9 cellular contexts compared by ENCODE assay signal in genomic region chr10:75208177-75208576, GRCh38. TPM values are rescaled to one million over a fixed set of nuclear protein-coding genes. Genes with fewer than 3 reads are reported as not detected.
DNase-seq lines count a peak whose midpoint lies in the region; TF ChIP-seq lines count a peak whose summit lies in the region.
"Had no signal": no experiment of that assay in that cellular context is flagged by ENCODE, and none has a peak within 500 bp of the region (broad histone marks: within the 10 kb centered on the region; RNA-seq: fewer than 3 reads in every experiment).

No MANE protein-coding gene starts in this region.

- H3K27ac ChIP-seq in epithelial cell of prostate (peak overlapping the region; percentile 95), trophoblast cell (ENCODE audit: low read depth, low read length) (peak overlapping the region; percentile 29), MM.1S (ENCODE audit: low read length) (no peak overlapping the region)

- no peak overlapping the region for H2BK5ac ChIP-seq in trophoblast cell (ENCODE audit: low read depth, low read length, poor library complexity)

- no peaks in the 10 kb centered on the region for H3K9me2 ChIP-seq in MM.1S (replicated peaks; ENCODE audit: insufficient read depth, low read length)

- H3K79me2 ChIP-seq in trophoblast cell (ENCODE audit: control insufficient read depth, insufficient read depth, low read length, poor library complexity) (peaks cover 18% of the 10 kb centered on the region), MM.1S (ENCODE audit: low read length) (peaks cover 28% of the 10 kb centered on the region)

- H3K79me1 ChIP-seq in trophoblast cell (ENCODE audit: low read length): peaks cover 15% of the 10 kb centered on the region

- H3K9ac ChIP-seq in trophoblast cell (ENCODE audit: low read length) (no peak overlapping the region), MM.1S (ENCODE audit: low read length) (no peak overlapping the region)

- H4K20me1 ChIP-seq in MM.1S (ENCODE audit: insufficient read depth, low read length): no peaks in the 10 kb centered on the region

- no peak overlapping the region for H3K18ac ChIP-seq in trophoblast cell (ENCODE audit: low read length)

- peaks cover 5 to 11% of the 10 kb centered on the region in 2 experiments for H3K4me1 ChIP-seq in trophoblast cell (ENCODE audit: control insufficient read depth in 1 of 2, insufficient read depth in 2 of 2, low read length in 2 of 2)
- H3K4me1 ChIP-seq in MM.1S (ENCODE audit: low read length): peaks cover 11% of the 10 kb centered on the region

- peak overlapping the region; percentile 3 for H4K91ac ChIP-seq in trophoblast cell (ENCODE audit: low read depth, low read length)

- TF ChIP-seq CTCF in MM.1S (IDR thresholded peaks at IDR 0.05; ENCODE audit: low read length): no peak

- H2BK120ac ChIP-seq in trophoblast cell (ENCODE audit: insufficient read depth, low read length, poor library complexity): no peak overlapping the region

- DNase-seq in EH (ENCODE audit: low read depth) (peak; percentile 71), M059J (ENCODE audit: low read depth) (peak; percentile 74), epithelial cell of prostate (ENCODE audit: low read depth, low spot score) (peak; percentile 97), trophoblast cell (peak; percentile 86 to 89), posterior vena cava (ENCODE audit: low spot score) (no peak), MM.1S (no peak), COLO668 (lab: John Stamatoyannopoulos, UW; ENCODE audit: unreplicated experiment) (no peak)
- DNase-seq: activated gamma-delta T cell, SHP77 treated with DMSO at 0.1 percent for 48 hours had no signal

- no peak overlapping the region for H3K4me3 ChIP-seq in trophoblast cell (ENCODE audit: low read depth, low read length)
- H3K4me3 ChIP-seq in MM.1S (ENCODE audit: low read length): no peak overlapping the region

- H3K36me3 ChIP-seq in trophoblast cell (ENCODE audit: control insufficient read depth in 1 of 2, insufficient read depth in 2 of 2, low read length in 2 of 2) (peaks cover 6 to 7% of the 10 kb centered on the region in 2 experiments), MM.1S (replicated peaks; ENCODE audit: insufficient read depth, low read length) (no peaks in the 10 kb centered on the region; the same call in 1 of the 2 replicates)

- no peak overlapping the region for H3K14ac ChIP-seq in trophoblast cell (ENCODE audit: low read length)

- no peak overlapping the region for H4K8ac ChIP-seq in trophoblast cell (ENCODE audit: low read depth, low read length)

- WGBS in trophoblast cell (ENCODE audit: extremely low coverage, insufficient coverage, insufficient read length): no CpG with 5 or more reads among the region's 4 CpGs

- H4K12ac ChIP-seq in trophoblast cell (ENCODE audit: low read depth, low read length): no peak overlapping the region

- H2AFZ ChIP-seq in trophoblast cell (ENCODE audit: insufficient read depth, low read length, poor library complexity) (no peak overlapping the region), MM.1S (ENCODE audit: low read length) (no peak overlapping the region)

- H3K9me3 ChIP-seq in trophoblast cell (ENCODE audit: insufficient read depth, low read depth, low read length): no peaks in the 10 kb centered on the region
- H3K9me3 ChIP-seq in MM.1S (replicated peaks; ENCODE audit: insufficient read depth, low read length): no peaks in the 10 kb centered on the region

- no peak overlapping the region for H3K4ac ChIP-seq in trophoblast cell (ENCODE audit: low read depth, low read length)

- H3K4me2 ChIP-seq in trophoblast cell (ENCODE audit: low read length) (no peak overlapping the region), MM.1S (ENCODE audit: low read depth, low read length) (no peak overlapping the region)

- H3K27me3 ChIP-seq in trophoblast cell (ENCODE audit: insufficient read depth, low read length): no peaks in the 10 kb centered on the region
- no peaks in the 10 kb centered on the region for H3K27me3 ChIP-seq in MM.1S (replicated peaks; ENCODE audit: insufficient read depth, low read length)

- no peak overlapping the region for H2AK5ac ChIP-seq in trophoblast cell (ENCODE audit: low read length)

- no peak overlapping the region for H2BK12ac ChIP-seq in trophoblast cell (ENCODE audit: low read length)

- intact Hi-C loops in posterior vena cava (cut with DNase I): no loop called here

- peaks cover 6% of the 10 kb centered on the region; the same call in 1 of the 2 replicates for H3F3A ChIP-seq in MM.1S (ENCODE audit: insufficient read depth, low read length)

- no peak overlapping the region for H3K23ac ChIP-seq in trophoblast cell (ENCODE audit: low read length)

RNA-seq across cellular contexts. Expression of gene VDAC2, which starts 2.4 kb away (rescaled TPM):
- 185 and 226 TPM in 2 replicates for total RNA-seq in M059J (2014; rRNA removed; shearing (Covaris generic))
- 201 and 203 TPM in 2 replicates for polyA plus RNA-seq in trophoblast cell (2013)
- 100 to 1,000 TPM; 115 to 146 TPM for total RNA-seq in posterior vena cava

RNA-seq across cellular contexts. Expression of gene COMTD1, which starts 27.6 kb away (rescaled TPM):
- total RNA-seq in M059J (2014; rRNA removed; shearing (Covaris generic)): 5.6 and 16.4 TPM in 2 replicates
- polyA plus RNA-seq in trophoblast cell (2013): 13.7 and 13.9 TPM in 2 replicates
- 10 to 100 TPM in 1 of 2 donors, 1 to 10 TPM in 1; 10.0 to 18.1 TPM for total RNA-seq in posterior vena cava

Comparison
In these comparisons a context has a peak if more than half of its experiments do, and no peak if none do; other contexts are left out.
1. DNase-seq: peak in EH (single experiment), M059J (single experiment), epithelial cell of prostate (single experiment) and trophoblast cell (2 of 2); none in posterior vena cava (single experiment), MM.1S (single experiment) and COLO668 (single experiment).